ENCODE assay signal across 2 cellular contexts in the genomic region with DNA sequence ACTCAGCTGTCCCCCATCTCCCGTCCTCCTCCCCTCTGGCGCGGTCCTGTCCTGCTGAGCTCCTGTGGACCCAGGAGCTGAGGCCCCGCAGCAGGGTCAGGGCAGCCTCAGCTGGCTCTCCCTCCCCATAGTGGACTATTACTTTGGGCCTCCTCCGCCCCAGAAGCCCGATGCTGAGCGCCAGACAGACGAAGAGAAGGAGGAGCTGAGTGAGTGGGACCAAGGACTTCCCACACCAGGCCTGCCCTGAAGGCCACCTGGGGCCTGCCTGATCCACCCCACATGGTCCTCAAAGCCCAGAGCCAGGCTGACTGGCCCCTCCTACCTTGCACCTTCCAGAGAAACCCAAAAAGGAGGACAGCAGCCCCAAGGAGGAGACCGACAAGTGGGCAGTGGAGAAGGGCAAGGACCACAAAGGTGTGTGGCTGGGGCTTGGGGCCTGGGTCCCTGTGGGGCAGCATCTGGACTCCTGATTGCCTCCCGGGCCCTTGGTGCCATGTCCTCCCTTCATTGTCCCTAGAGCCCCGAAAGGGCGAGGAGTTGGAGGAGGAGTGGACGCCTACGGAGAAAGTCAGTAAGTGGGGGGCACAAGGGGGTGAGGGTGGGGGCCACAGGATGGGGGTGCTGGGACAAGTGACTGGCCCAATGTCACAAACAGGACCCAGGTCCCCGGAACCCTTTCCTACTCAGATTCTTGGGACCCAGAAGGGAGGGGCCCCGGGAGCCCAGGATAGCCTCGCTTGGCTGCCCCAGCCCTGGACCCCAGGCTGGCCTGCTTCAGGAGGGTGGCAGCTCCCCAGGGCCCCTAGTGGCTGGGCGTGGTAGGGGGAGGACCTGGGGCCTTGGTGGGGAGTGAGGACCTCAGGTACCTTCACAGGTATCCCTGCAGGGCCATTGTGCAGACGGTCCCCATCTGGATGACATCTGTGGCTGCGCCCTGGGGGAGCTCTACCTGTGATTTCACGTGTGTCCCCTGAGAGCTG.
TF ChIP-seq lines count a peak whose summit lies in the region.

No MANE protein-coding gene starts in this region.

TF ChIP-seq in HCT116, 20 proteins besides CTCF, POLR2A, EP300 and RAD21:
- TF ChIP-seq CBX3 (IDR thresholded peaks at IDR 0.05; ENCODE audit: low read depth): no peak
- TF ChIP-seq, protein P1, sequence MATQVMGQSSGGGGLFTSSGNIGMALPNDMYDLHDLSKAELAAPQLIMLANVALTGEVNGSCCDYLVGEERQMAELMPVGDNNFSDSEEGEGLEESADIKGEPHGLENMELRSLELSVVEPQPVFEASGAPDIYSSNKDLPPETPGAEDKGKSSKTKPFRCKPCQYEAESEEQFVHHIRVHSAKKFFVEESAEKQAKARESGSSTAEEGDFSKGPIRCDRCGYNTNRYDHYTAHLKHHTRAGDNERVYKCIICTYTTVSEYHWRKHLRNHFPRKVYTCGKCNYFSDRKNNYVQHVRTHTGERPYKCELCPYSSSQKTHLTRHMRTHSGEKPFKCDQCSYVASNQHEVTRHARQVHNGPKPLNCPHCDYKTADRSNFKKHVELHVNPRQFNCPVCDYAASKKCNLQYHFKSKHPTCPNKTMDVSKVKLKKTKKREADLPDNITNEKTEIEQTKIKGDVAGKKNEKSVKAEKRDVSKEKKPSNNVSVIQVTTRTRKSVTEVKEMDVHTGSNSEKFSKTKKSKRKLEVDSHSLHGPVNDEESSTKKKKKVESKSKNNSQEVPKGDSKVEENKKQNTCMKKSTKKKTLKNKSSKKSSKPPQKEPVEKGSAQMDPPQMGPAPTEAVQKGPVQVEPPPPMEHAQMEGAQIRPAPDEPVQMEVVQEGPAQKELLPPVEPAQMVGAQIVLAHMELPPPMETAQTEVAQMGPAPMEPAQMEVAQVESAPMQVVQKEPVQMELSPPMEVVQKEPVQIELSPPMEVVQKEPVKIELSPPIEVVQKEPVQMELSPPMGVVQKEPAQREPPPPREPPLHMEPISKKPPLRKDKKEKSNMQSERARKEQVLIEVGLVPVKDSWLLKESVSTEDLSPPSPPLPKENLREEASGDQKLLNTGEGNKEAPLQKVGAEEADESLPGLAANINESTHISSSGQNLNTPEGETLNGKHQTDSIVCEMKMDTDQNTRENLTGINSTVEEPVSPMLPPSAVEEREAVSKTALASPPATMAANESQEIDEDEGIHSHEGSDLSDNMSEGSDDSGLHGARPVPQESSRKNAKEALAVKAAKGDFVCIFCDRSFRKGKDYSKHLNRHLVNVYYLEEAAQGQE (IDR thresholded peaks at IDR 0.05; ENCODE audit: low read depth): no peak
- no peak for TF ChIP-seq POLR2AphosphoS5 (IDR thresholded peaks at IDR 0.05; ENCODE audit: low read depth, low read length)
- TF ChIP-seq, protein P2, sequence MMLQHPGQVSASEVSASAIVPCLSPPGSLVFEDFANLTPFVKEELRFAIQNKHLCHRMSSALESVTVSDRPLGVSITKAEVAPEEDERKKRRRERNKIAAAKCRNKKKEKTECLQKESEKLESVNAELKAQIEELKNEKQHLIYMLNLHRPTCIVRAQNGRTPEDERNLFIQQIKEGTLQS (IDR thresholded peaks at IDR 0.05): no peak
- TF ChIP-seq, protein P3, sequence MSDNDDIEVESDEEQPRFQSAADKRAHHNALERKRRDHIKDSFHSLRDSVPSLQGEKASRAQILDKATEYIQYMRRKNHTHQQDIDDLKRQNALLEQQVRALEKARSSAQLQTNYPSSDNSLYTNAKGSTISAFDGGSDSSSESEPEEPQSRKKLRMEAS (IDR thresholded peaks at IDR 0.05): no peak
- TF ChIP-seq SIN3A (IDR thresholded peaks at IDR 0.05; ENCODE audit: low read depth): no peak
- TF ChIP-seq YY1 (IDR thresholded peaks at IDR 0.05; ENCODE audit: extremely low read depth, insufficient replicate concordance, low read depth, low read length): no peak
- TF ChIP-seq FOSL1 (IDR thresholded peaks at IDR 0.05; ENCODE audit: low read depth): no peak
- TF ChIP-seq JUND (IDR thresholded peaks at IDR 0.05): no peak
- no peak for TF ChIP-seq TCF7L2 (IDR thresholded peaks at IDR 0.05; ENCODE audit: borderline replicate concordance, extremely low read depth, insufficient read depth, insufficient read length)
- TF ChIP-seq ELF1 (IDR thresholded peaks at IDR 0.05; ENCODE audit: borderline replicate concordance, low read depth): no peak
- TF ChIP-seq, protein P4, sequence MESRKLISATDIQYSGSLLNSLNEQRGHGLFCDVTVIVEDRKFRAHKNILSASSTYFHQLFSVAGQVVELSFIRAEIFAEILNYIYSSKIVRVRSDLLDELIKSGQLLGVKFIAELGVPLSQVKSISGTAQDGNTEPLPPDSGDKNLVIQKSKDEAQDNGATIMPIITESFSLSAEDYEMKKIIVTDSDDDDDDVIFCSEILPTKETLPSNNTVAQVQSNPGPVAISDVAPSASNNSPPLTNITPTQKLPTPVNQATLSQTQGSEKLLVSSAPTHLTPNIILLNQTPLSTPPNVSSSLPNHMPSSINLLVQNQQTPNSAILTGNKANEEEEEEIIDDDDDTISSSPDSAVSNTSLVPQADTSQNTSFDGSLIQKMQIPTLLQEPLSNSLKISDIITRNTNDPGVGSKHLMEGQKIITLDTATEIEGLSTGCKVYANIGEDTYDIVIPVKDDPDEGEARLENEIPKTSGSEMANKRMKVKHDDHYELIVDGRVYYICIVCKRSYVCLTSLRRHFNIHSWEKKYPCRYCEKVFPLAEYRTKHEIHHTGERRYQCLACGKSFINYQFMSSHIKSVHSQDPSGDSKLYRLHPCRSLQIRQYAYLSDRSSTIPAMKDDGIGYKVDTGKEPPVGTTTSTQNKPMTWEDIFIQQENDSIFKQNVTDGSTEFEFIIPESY (IDR thresholded peaks at IDR 0.05; ENCODE audit: extremely low read depth, insufficient replicate concordance, low read length): no peak
- no peak for TF ChIP-seq EZH2 (IDR thresholded peaks at IDR 0.05)
- no peak for TF ChIP-seq CEBPB (IDR thresholded peaks at IDR 0.05; ENCODE audit: low read depth)
- TF ChIP-seq EZH2phosphoT487 (IDR thresholded peaks at IDR 0.05; ENCODE audit: borderline replicate concordance): no peak
- TF ChIP-seq SP1 (IDR thresholded peaks at IDR 0.05; ENCODE audit: low read depth): no peak
- TF ChIP-seq SRF (IDR thresholded peaks at IDR 0.05; ENCODE audit: low read depth): no peak
- no peak for TF ChIP-seq EGR1 (IDR thresholded peaks at IDR 0.05; ENCODE audit: low read depth)
- TF ChIP-seq ZFX (IDR thresholded peaks at IDR 0.05): no peak
- TF ChIP-seq ZNF274 (IDR thresholded peaks at IDR 0.05; ENCODE audit: low read depth, low read length): no peak

TF ChIP-seq in WTC11, 78 proteins besides CTCF, POLR2A, EP300 and RAD21:
- no peak for TF ChIP-seq NR3C1 (CRISPR knock-in tag; conservative IDR thresholded peaks at IDR 0.05; ENCODE audit: low read depth)
- TF ChIP-seq ZNF396 (CRISPR knock-in tag; IDR thresholded peaks at IDR 0.05; ENCODE audit: borderline replicate concordance): no peak
- TF ChIP-seq ESRRA (CRISPR knock-in tag; IDR thresholded peaks at IDR 0.05; ENCODE audit: borderline replicate concordance): no peak
